ENCODE assay signal across 16 cellular contexts in genomic region chr3:71262368-71263265, GRCh38.
A peak's percentile ranks its signal among the peaks of the same experiment; 100 is the strongest.
DNase-seq lines count a peak whose midpoint lies in the region; ATAC-seq and TF ChIP-seq lines count a peak whose summit lies in the region.
"Had no signal": no experiment of that assay in that cellular context is flagged by ENCODE, and none has a peak within 500 bp of the region (broad histone marks: within the 10 kb centered on the region; RNA-seq: fewer than 3 reads in every experiment).

No MANE protein-coding gene starts in this region.

- no peak for ATAC-seq in GM18868 (IDR thresholded peaks at IDR 0.05; ENCODE audit: unreplicated experiment)
- ATAC-seq in GM21717 (IDR thresholded peaks at IDR 0.05; ENCODE audit: unreplicated experiment): no peak
- ATAC-seq: effector memory CD8-positive, alpha-beta T cell had no signal

- no peaks in the 10 kb centered on the region for H3K9me3 Mint-ChIP-seq in activated CD4-positive, alpha-beta memory T cell treated with anti-CD3 and anti-CD28 coated beads for 36 hours
- no peaks in the 10 kb centered on the region for H3K9me3 Mint-ChIP-seq in activated CD4-positive, alpha-beta memory T cell treated with anti-CD3 and anti-CD28 coated beads, Interleukin-2, amount 10 ng/mL, durations not matched to agents 7 days and 5 days
- H3K9me3 Mint-ChIP-seq in activated naive CD8-positive, alpha-beta T cell (ENCODE audit: low read depth): peaks cover 3% of the 10 kb centered on the region
- H3K9me3 Mint-ChIP-seq: effector memory CD8-positive, alpha-beta T cell; neural progenitor cell had no signal

- peaks cover 15% of the 10 kb centered on the region for H3K36me3 Mint-ChIP-seq in activated CD4-positive, alpha-beta memory T cell treated with anti-CD3 and anti-CD28 coated beads for 36 hours
- H3K36me3 Mint-ChIP-seq in activated CD4-positive, alpha-beta memory T cell treated with anti-CD3 and anti-CD28 coated beads, Interleukin-2, amount 10 ng/mL, durations not matched to agents 7 days and 5 days (ENCODE audit: low read depth): peaks cover 4% of the 10 kb centered on the region
- H3K36me3 Mint-ChIP-seq in activated naive CD8-positive, alpha-beta T cell: peaks cover 29% of the 10 kb centered on the region

- H3K4me1 Mint-ChIP-seq in activated CD4-positive, alpha-beta memory T cell treated with anti-CD3 and anti-CD28 coated beads for 36 hours (ENCODE audit: low read depth): peaks cover 62% of the 10 kb centered on the region
- peaks cover 21% of the 10 kb centered on the region for H3K4me1 Mint-ChIP-seq in activated CD4-positive, alpha-beta memory T cell treated with anti-CD3 and anti-CD28 coated beads, Interleukin-2, amount 10 ng/mL, durations not matched to agents 7 days and 5 days
- H3K4me1 Mint-ChIP-seq in activated naive CD8-positive, alpha-beta T cell (ENCODE audit: low read depth): peaks cover 83% of the 10 kb centered on the region

- peak overlapping the region; percentile 48 to 70 for H3K27ac ChIP-seq in liver (ENCODE audit: low read depth in 1 of 2, low read length in 2 of 2)
- peak overlapping the region; percentile 21 for H3K27ac ChIP-seq in thymus (ENCODE audit: low read depth)
- H3K27ac ChIP-seq: brain microvascular endothelial cell, neural progenitor cell, testis had no signal

- intact Hi-C loops in activated CD4-positive, alpha-beta memory T cell treated with anti-CD3 and anti-CD28 coated beads for 36 hours (cut with micrococcal nuclease): loop anchor here (5.0 kb wide), 1 partner anchor 35 kb away; no protein-coding TSS in a partner anchor

- POLR2A ChIA-PET in activated CD4-positive, alpha-beta memory T cell treated with anti-CD3 and anti-CD28 coated beads for 36 hours (lab: Charles Lee): interaction anchor here (0.6 kb wide), 2 partner anchors 37 to 489 kb away, joined by 3 read pairs; no protein-coding TSS in a partner anchor
- POLR2A ChIA-PET in activated CD4-positive, alpha-beta memory T cell treated with anti-CD3 and anti-CD28 coated beads, Interleukin-2, amount 10 ng/mL, durations not matched to agents 7 days and 5 days (lab: Charles Lee): interaction anchor here (0.7 kb wide), 1 partner anchor 350 kb away, joined by 3 read pairs; no protein-coding TSS in a partner anchor

- H3K4me3 ChIP-seq in liver (ENCODE audit: low read depth in 1 of 3, low read length in 3 of 3) (peak overlapping the region; percentile 7 to 57 (median 27)), thymus (ENCODE audit: low read length) (no peak overlapping the region)
- H3K4me3 ChIP-seq: neural progenitor cell, testis had no signal

- H3K4me1 ChIP-seq in liver (ENCODE audit: control insufficient read depth in 4 of 4, insufficient read depth in 4 of 4, low read length in 3 of 4): peaks cover 0 to 14% (median 10%) of the 10 kb centered on the region in 4 donors
- H3K4me1 ChIP-seq in thymus (ENCODE audit: control insufficient read depth, insufficient read depth, low read length): no peaks in the 10 kb centered on the region
- H3K4me1 ChIP-seq: neural progenitor cell, testis had no signal

- no peaks in the 10 kb centered on the region for H3K27me3 Mint-ChIP-seq in activated CD4-positive, alpha-beta memory T cell treated with anti-CD3 and anti-CD28 coated beads for 36 hours
- no peaks in the 10 kb centered on the region for H3K27me3 Mint-ChIP-seq in activated CD4-positive, alpha-beta memory T cell treated with anti-CD3 and anti-CD28 coated beads, Interleukin-2, amount 10 ng/mL, durations not matched to agents 7 days and 5 days
- H3K27me3 Mint-ChIP-seq in activated naive CD8-positive, alpha-beta T cell: no peaks in the 10 kb centered on the region
- H3K27me3 Mint-ChIP-seq: effector memory CD8-positive, alpha-beta T cell had no signal

- no peak overlapping the region for H3K4me3 Mint-ChIP-seq in activated CD4-positive, alpha-beta memory T cell treated with anti-CD3 and anti-CD28 coated beads for 36 hours
- no peak overlapping the region for H3K4me3 Mint-ChIP-seq in activated CD4-positive, alpha-beta memory T cell treated with anti-CD3 and anti-CD28 coated beads, Interleukin-2, amount 10 ng/mL, durations not matched to agents 7 days and 5 days
- H3K4me3 Mint-ChIP-seq in activated naive CD8-positive, alpha-beta T cell: peak overlapping the region; percentile 55
- H3K4me3 Mint-ChIP-seq: effector memory CD8-positive, alpha-beta T cell; neural progenitor cell had no signal

- WGBS in liver: 37% methylated on average over 8 of the region's 8 CpGs
- 93% methylated on average over 8 of the region's 8 CpGs for WGBS in thymus

- no peaks in the 10 kb centered on the region for H3K9me3 ChIP-seq in liver (ENCODE audit: control insufficient read depth in 4 of 4, low read length in 3 of 4)
- H3K9me3 ChIP-seq in thymus (ENCODE audit: control insufficient read depth): no peaks in the 10 kb centered on the region
- H3K9me3 ChIP-seq: testis had no signal

- no peak for TF ChIP-seq RAD21 in liver (IDR thresholded peaks at IDR 0.05)

- H3K36me3 ChIP-seq in liver (ENCODE audit: control insufficient read depth in 4 of 4, insufficient read depth in 3 of 4, low read depth in 1 of 4, low read length in 3 of 4) (no peaks in the 10 kb centered on the region), thymus (ENCODE audit: control insufficient read depth, insufficient read depth) (no peaks in the 10 kb centered on the region)
- H3K36me3 ChIP-seq: brain microvascular endothelial cell, neural progenitor cell had no signal

- H3K9ac ChIP-seq in liver (ENCODE audit: low read depth in 1 of 2, low read length in 2 of 2): peak overlapping the region; percentile 36
- H3K9ac ChIP-seq: neural progenitor cell had no signal

- no peak for TF ChIP-seq CTCF in liver (IDR thresholded peaks at IDR 0.05; ENCODE audit: low read depth, low read length, missing input control)

- no peak for DNase-seq in activated CD4-positive, alpha-beta memory T cell treated with anti-CD3 and anti-CD28 coated beads for 36 hours
- no peak for DNase-seq in activated CD4-positive, alpha-beta memory T cell treated with anti-CD3 and anti-CD28 coated beads, Interleukin-2, amount 10 ng/mL, durations not matched to agents 7 days and 5 days
- DNase-seq in NCI-H187 treated with DMSO at 0.1 percent for 48 hours (lab: John Stamatoyannopoulos, UW): no peak
- DNase-seq: activated CD8-positive, alpha-beta memory T cell treated with anti-CD3 and anti-CD28 coated beads, Interleukin-2, amount 50 U/mL, for 48 hours; brain microvascular endothelial cell; effector memory CD8-positive, alpha-beta T cell; NCI-H1930; NK-92 treated with Interleukin-12 subunit alpha and Interleukin-12 subunit beta, amount 100 ng/mL, for 24 hours; SIG-M5; testis had no signal

- CTCF ChIA-PET in activated CD4-positive, alpha-beta memory T cell treated with anti-CD3 and anti-CD28 coated beads for 36 hours (lab: Charles Lee): interaction anchor here (0.6 kb wide), 1 partner anchor 469 kb away, joined by 4 read pairs; no protein-coding TSS in a partner anchor
- CTCF ChIA-PET in activated CD4-positive, alpha-beta memory T cell treated with anti-CD3 and anti-CD28 coated beads, Interleukin-2, amount 10 ng/mL, durations not matched to agents 7 days and 5 days (lab: Charles Lee): no interaction called here

- H3K27me3 ChIP-seq in liver (ENCODE audit: control insufficient read depth in 4 of 4, insufficient read depth in 4 of 4, low read length in 3 of 4) (no peaks in the 10 kb centered on the region), thymus (ENCODE audit: control insufficient read depth, insufficient read depth) (no peaks in the 10 kb centered on the region)
- H3K27me3 ChIP-seq: brain microvascular endothelial cell, neural progenitor cell, testis had no signal

- H3K27ac Mint-ChIP-seq in activated CD4-positive, alpha-beta memory T cell treated with anti-CD3 and anti-CD28 coated beads for 36 hours: peak overlapping the region; percentile 43
- no peak overlapping the region for H3K27ac Mint-ChIP-seq in activated CD4-positive, alpha-beta memory T cell treated with anti-CD3 and anti-CD28 coated beads, Interleukin-2, amount 10 ng/mL, durations not matched to agents 7 days and 5 days
- H3K27ac Mint-ChIP-seq in activated naive CD8-positive, alpha-beta T cell: peak overlapping the region; percentile 92
- H3K27ac Mint-ChIP-seq: neural progenitor cell had no signal

TF ChIP-seq in liver, 16 proteins besides CTCF, POLR2A, EP300 and RAD21:
- TF ChIP-seq RXRA (IDR thresholded peaks at IDR 0.05) (peak; percentile 15 to 30), YY1 (IDR thresholded peaks at IDR 0.05) (peak; percentile 39), JUND (IDR thresholded peaks at IDR 0.05) (peak in 1 of 2 donors; percentile 14), HNF4G (IDR thresholded peaks at IDR 0.05) (no peak), FOXA1 (IDR thresholded peaks at IDR 0.05) (no peak)
TF ChIP-seq in liver: peak in this region for 3.
